Comparison of ENCODE assay signal across 22 cellular contexts in genomic region chr14:67497716-67498115, GRCh38.
"Had no signal": no experiment of that assay in that cellular context is flagged by ENCODE, and none has a peak within 500 bp of the region (broad histone marks: within the 10 kb centered on the region; RNA-seq: fewer than 3 reads in every experiment).

No MANE protein-coding gene starts in this region.

- H3K27ac Mint-ChIP-seq: endodermal cell; nephron; progenitor cell of endocrine pancreas; stimulated activated effector memory CD8-positive, alpha-beta T cell treated with anti-CD3 and anti-CD28 coated beads, Interleukin-12 subunit alpha, Interleukin-12 subunit beta, amount 100 ng/mL, for 72 hours; stimulated activated naive CD8-positive, alpha-beta T cell treated with anti-CD3 and anti-CD28 coated beads, Interleukin-15, Interleukin-2, amounts not matched to agents 100 ng/mL and 50 ng/mL, for 24 hours had no signal

- ATAC-seq: left cardiac atrium; pancreas; right lobe of liver; stimulated activated effector memory CD8-positive, alpha-beta T cell treated with anti-CD3 and anti-CD28 coated beads, Interleukin-12 subunit alpha, Interleukin-12 subunit beta, amount 100 ng/mL, for 72 hours had no signal

- H3K27me3 Mint-ChIP-seq: progenitor cell of endocrine pancreas; stimulated activated naive CD8-positive, alpha-beta T cell treated with anti-CD3 and anti-CD28 coated beads, Interleukin-15, Interleukin-2, amounts not matched to agents 100 ng/mL and 50 ng/mL, for 24 hours had no signal

- H3K4me3 ChIP-seq: coronary artery, hepatocyte, left ventricle myocardium inferior, lung, pancreas, right lobe of liver, testis, transverse colon had no signal

- H3K4me1 Mint-ChIP-seq: endodermal cell; nephron; stimulated activated effector memory CD8-positive, alpha-beta T cell treated with anti-CD3 and anti-CD28 coated beads, Interleukin-12 subunit alpha, Interleukin-12 subunit beta, amount 100 ng/mL, for 72 hours had no signal

- H3K27ac ChIP-seq: coronary artery, hepatocyte, left ventricle myocardium inferior, pancreas, right lobe of liver, testis, transverse colon had no signal

- H3K4me3 Mint-ChIP-seq: endodermal cell; nephron; stimulated activated effector memory CD8-positive, alpha-beta T cell treated with anti-CD3 and anti-CD28 coated beads, Interleukin-12 subunit alpha, Interleukin-12 subunit beta, amount 100 ng/mL, for 72 hours; stimulated activated naive CD8-positive, alpha-beta T cell treated with anti-CD3 and anti-CD28 coated beads, Interleukin-15, Interleukin-2, amounts not matched to agents 100 ng/mL and 50 ng/mL, for 24 hours had no signal

- FAIRE-seq: kidney, pancreas had no signal

- H3K27me3 ChIP-seq: hepatocyte, pancreas, right lobe of liver, testis, transverse colon had no signal

- H3K9me3 ChIP-seq: pancreas, testis had no signal

- DNase-seq: effector CD4-positive, alpha-beta T cell; endodermal cell; foreskin melanocyte; left cardiac atrium; left ventricle myocardium inferior; mesenchymal stem cell; midbrain; occipital lobe; pancreas; right lobe of liver; stimulated activated CD4-positive, alpha-beta T cell treated with anti-CD3 and anti-CD28 coated beads, Interleukin-4, amount 100 ng/mL, for 1 hour; stimulated activated CD8-positive, alpha-beta memory T cell treated with anti-CD3 and anti-CD28 coated beads, Interleukin-4, amount 100 ng/mL, for 48 hours; testis; transverse colon had no signal

- H3K4me1 ChIP-seq: left ventricle myocardium inferior, pancreas, right lobe of liver, testis, transverse colon had no signal

- H3K36me3 Mint-ChIP-seq: stimulated activated effector memory CD8-positive, alpha-beta T cell treated with anti-CD3 and anti-CD28 coated beads, Interleukin-12 subunit alpha, Interleukin-12 subunit beta, amount 100 ng/mL, for 72 hours had no signal
